Comparison of ENCODE assay signal across 10 cellular contexts in genomic region chr5:95901676-95902646, GRCh38. TPM values are rescaled to one million over a fixed set of nuclear protein-coding genes. Genes with fewer than 3 reads are reported as not detected.
DNase-seq lines count a peak whose midpoint lies in the region; ATAC-seq and TF ChIP-seq lines count a peak whose summit lies in the region.
"Had no signal": no experiment of that assay in that cellular context is flagged by ENCODE, and none has a peak within 500 bp of the region (broad histone marks: within the 10 kb centered on the region; RNA-seq: fewer than 3 reads in every experiment).

No MANE protein-coding gene starts in this region.

- H3K9me3 ChIP-seq in fibroblast of lung (ENCODE audit: control insufficient read depth, insufficient read depth, low read depth, low read length), result no peaks in the 10 kb centered on the region

- H3K4me1 ChIP-seq in fibroblast of lung (ENCODE audit: control insufficient read depth, extremely low read depth, insufficient read depth, low read length), result no peaks in the 10 kb centered on the region

- peaks cover 11% of the 10 kb centered on the region for H3K4me1 Mint-ChIP-seq in activated T-cell treated with anti-CD3 and anti-CD28 coated beads, Interleukin-2, amount 50 U/mL, for 24 hours (ENCODE audit: low read depth)
- peaks cover 14% of the 10 kb centered on the region for H3K4me1 Mint-ChIP-seq in stimulated activated naive CD8-positive, alpha-beta T cell treated with anti-CD3 and anti-CD28 coated beads, Interleukin-15, amount 100 ng/mL, for 72 hours

- peak; percentile 15; the same call in 2 of the 3 replicates for ATAC-seq in SK-N-SH treated with all-trans-retinoic acid at 6 μM for 48 hours
- peak; percentile 63 for ATAC-seq in stimulated activated naive CD8-positive, alpha-beta T cell treated with anti-CD3 and anti-CD28 coated beads, Interleukin-15, amount 100 ng/mL, for 72 hours
- no peak for ATAC-seq in GM18858 (IDR thresholded peaks at IDR 0.05; ENCODE audit: unreplicated experiment)

- no peak overlapping the region for H2AFZ ChIP-seq in fibroblast of lung (ENCODE audit: low read length)

- peaks cover 8% of the 10 kb centered on the region for H3K36me3 ChIP-seq in fibroblast of lung (ENCODE audit: control insufficient read depth, insufficient read depth, low read length)

- no peaks in the 10 kb centered on the region for H3K27me3 ChIP-seq in fibroblast of lung (ENCODE audit: control insufficient read depth, insufficient read depth, low read length)

- TF ChIP-seq CTCF in fibroblast of lung (conservative IDR thresholded peaks at IDR 0.05 in 1 of 2, IDR thresholded peaks at IDR 0.05 in 1 of 2; ENCODE audit: low read depth in 1 of 2, low read length in 2 of 2), result no peak

- H3K36me3 Mint-ChIP-seq in activated T-cell treated with anti-CD3 and anti-CD28 coated beads, Interleukin-2, amount 50 U/mL, for 24 hours (ENCODE audit: low read depth), result peaks cover 90% of the 10 kb centered on the region

- no peaks in the 10 kb centered on the region for H4K20me1 ChIP-seq in fibroblast of lung (ENCODE audit: control insufficient read depth, extremely low read depth, insufficient read depth, low read length)

- H3K9ac ChIP-seq in fibroblast of lung (ENCODE audit: insufficient read depth, low read length), result no peak overlapping the region

- DNase-seq in activated T-cell treated with anti-CD3 and anti-CD28 coated beads, Interleukin-2, amount 50 U/mL, for 24 hours, result no peak
- DNase-seq in activated T-cell treated with anti-CD3 and anti-CD28 coated beads for 4 hours (no peak), fibroblast of lung (ENCODE audit: low read depth in 2 of 2) (peak; percentile 60 to 83), T1000 (lab: John Stamatoyannopoulos, UW) (no peak)
- DNase-seq in stimulated activated naive CD8-positive, alpha-beta T cell treated with anti-CD3 and anti-CD28 coated beads, Interleukin-15, amount 100 ng/mL, for 72 hours, result no peak
- DNase-seq in stimulated activated CD4-positive, alpha-beta T cell treated with anti-CD3 and anti-CD28 coated beads, Interleukin-15, amount 100 ng/mL, for 24 hours, result no peak
- DNase-seq: activated gamma-delta T cell treated with Interleukin-2 at 50 U/mL for 16 hours, midbrain had no signal

- H3K9me3 Mint-ChIP-seq in activated T-cell treated with anti-CD3 and anti-CD28 coated beads, Interleukin-2, amount 50 U/mL, for 24 hours, result no peaks in the 10 kb centered on the region
- H3K9me3 Mint-ChIP-seq in stimulated activated naive CD8-positive, alpha-beta T cell treated with anti-CD3 and anti-CD28 coated beads, Interleukin-15, amount 100 ng/mL, for 72 hours, result no peaks in the 10 kb centered on the region

- H3K27me3 Mint-ChIP-seq in activated T-cell treated with anti-CD3 and anti-CD28 coated beads, Interleukin-2, amount 50 U/mL, for 24 hours, result no peaks in the 10 kb centered on the region
- no peaks in the 10 kb centered on the region for H3K27me3 Mint-ChIP-seq in stimulated activated naive CD8-positive, alpha-beta T cell treated with anti-CD3 and anti-CD28 coated beads, Interleukin-15, amount 100 ng/mL, for 72 hours

- peaks cover 11% of the 10 kb centered on the region for H3K79me2 ChIP-seq in fibroblast of lung (ENCODE audit: control insufficient read depth, insufficient read depth, low read length)

- H3K27ac ChIP-seq in fibroblast of lung (ENCODE audit: insufficient read depth, low read length), result no peak overlapping the region

- H3K27ac Mint-ChIP-seq in activated T-cell treated with anti-CD3 and anti-CD28 coated beads, Interleukin-2, amount 50 U/mL, for 24 hours, result peak overlapping the region; percentile 45
- H3K27ac Mint-ChIP-seq in stimulated activated naive CD8-positive, alpha-beta T cell treated with anti-CD3 and anti-CD28 coated beads, Interleukin-15, amount 100 ng/mL, for 72 hours, result peak overlapping the region in 1 of 2 donors; percentile 9

- no peak overlapping the region for H3K4me3 ChIP-seq in fibroblast of lung (replicated peaks in 1 of 4; ENCODE audit: control extremely low read depth in 1 of 4, insufficient read depth in 1 of 4, low read depth in 3 of 4, low read length in 4 of 4)

- H3K4me2 ChIP-seq in fibroblast of lung (ENCODE audit: extremely low read depth, insufficient read depth, low read length), result no peak overlapping the region

- H3K4me3 Mint-ChIP-seq in activated T-cell treated with anti-CD3 and anti-CD28 coated beads, Interleukin-2, amount 50 U/mL, for 24 hours, result no peak overlapping the region
- no peak overlapping the region for H3K4me3 Mint-ChIP-seq in stimulated activated naive CD8-positive, alpha-beta T cell treated with anti-CD3 and anti-CD28 coated beads, Interleukin-15, amount 100 ng/mL, for 72 hours

TF ChIP-seq in SK-N-SH treated with all-trans-retinoic acid at 6 μM for 48 hours, 23 proteins besides CTCF, POLR2A, EP300 and RAD21 (continues in another document):
- no peak for TF ChIP-seq RARB (CRISPR knock-in tag; IDR thresholded peaks at IDR 0.05)
- TF ChIP-seq ZNF70 (CRISPR knock-in tag; IDR thresholded peaks at IDR 0.05), result no peak
- no peak for TF ChIP-seq ZNF565 (CRISPR knock-in tag; conservative IDR thresholded peaks at IDR 0.05; ENCODE audit: low read depth)
- TF ChIP-seq, protein P1, sequence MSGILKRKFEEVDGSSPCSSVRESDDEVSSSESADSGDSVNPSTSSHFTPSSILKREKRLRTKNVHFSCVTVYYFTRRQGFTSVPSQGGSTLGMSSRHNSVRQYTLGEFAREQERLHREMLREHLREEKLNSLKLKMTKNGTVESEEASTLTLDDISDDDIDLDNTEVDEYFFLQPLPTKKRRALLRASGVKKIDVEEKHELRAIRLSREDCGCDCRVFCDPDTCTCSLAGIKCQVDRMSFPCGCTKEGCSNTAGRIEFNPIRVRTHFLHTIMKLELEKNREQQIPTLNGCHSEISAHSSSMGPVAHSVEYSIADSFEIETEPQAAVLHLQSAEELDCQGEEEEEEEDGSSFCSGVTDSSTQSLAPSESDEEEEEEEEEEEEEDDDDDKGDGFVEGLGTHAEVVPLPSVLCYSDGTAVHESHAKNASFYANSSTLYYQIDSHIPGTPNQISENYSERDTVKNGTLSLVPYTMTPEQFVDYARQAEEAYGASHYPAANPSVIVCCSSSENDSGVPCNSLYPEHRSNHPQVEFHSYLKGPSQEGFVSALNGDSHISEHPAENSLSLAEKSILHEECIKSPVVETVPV (CRISPR knock-in tag; IDR thresholded peaks at IDR 0.05), result no peak
- TF ChIP-seq ESRRG (CRISPR knock-in tag; IDR thresholded peaks at IDR 0.05), result no peak
- TF ChIP-seq ZFP30 (CRISPR knock-in tag; IDR thresholded peaks at IDR 0.05), result no peak
- TF ChIP-seq, protein P2, sequence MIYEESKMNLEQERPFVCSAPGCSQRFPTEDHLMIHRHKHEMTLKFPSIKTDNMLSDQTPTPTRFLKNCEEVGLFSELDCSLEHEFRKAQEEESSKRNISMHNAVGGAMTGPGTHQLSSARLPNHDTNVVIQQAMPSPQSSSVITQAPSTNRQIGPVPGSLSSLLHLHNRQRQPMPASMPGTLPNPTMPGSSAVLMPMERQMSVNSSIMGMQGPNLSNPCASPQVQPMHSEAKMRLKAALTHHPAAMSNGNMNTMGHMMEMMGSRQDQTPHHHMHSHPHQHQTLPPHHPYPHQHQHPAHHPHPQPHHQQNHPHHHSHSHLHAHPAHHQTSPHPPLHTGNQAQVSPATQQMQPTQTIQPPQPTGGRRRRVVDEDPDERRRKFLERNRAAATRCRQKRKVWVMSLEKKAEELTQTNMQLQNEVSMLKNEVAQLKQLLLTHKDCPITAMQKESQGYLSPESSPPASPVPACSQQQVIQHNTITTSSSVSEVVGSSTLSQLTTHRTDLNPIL (CRISPR knock-in tag; IDR thresholded peaks at IDR 0.05; ENCODE audit: low read depth), result no peak
- no peak for TF ChIP-seq PPARA (CRISPR knock-in tag; IDR thresholded peaks at IDR 0.05; ENCODE audit: borderline replicate concordance)
- TF ChIP-seq TOX (CRISPR knock-in tag; IDR thresholded peaks at IDR 0.05; ENCODE audit: borderline replicate concordance), result no peak
- TF ChIP-seq, protein P3, sequence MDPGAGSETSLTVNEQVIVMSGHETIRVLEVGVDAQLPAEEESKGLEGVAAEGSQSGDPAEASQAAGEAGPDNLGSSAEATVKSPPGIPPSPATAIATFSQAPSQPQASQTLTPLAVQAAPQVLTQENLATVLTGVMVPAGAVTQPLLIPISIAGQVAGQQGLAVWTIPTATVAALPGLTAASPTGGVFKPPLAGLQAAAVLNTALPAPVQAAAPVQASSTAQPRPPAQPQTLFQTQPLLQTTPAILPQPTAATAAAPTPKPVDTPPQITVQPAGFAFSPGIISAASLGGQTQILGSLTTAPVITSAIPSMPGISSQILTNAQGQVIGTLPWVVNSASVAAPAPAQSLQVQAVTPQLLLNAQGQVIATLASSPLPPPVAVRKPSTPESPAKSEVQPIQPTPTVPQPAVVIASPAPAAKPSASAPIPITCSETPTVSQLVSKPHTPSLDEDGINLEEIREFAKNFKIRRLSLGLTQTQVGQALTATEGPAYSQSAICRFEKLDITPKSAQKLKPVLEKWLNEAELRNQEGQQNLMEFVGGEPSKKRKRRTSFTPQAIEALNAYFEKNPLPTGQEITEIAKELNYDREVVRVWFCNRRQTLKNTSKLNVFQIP (CRISPR knock-in tag; IDR thresholded peaks at IDR 0.05; ENCODE audit: borderline replicate concordance, low read depth), result no peak
- TF ChIP-seq TCF4 (CRISPR knock-in tag; IDR thresholded peaks at IDR 0.05; ENCODE audit: borderline replicate concordance), result no peak
- TF ChIP-seq ZNF8 (CRISPR knock-in tag; IDR thresholded peaks at IDR 0.05), result no peak
- TF ChIP-seq ZFP3 (CRISPR knock-in tag; IDR thresholded peaks at IDR 0.05), result no peak
- no peak for TF ChIP-seq ARNTL (CRISPR knock-in tag; IDR thresholded peaks at IDR 0.05; ENCODE audit: borderline replicate concordance, low read depth)
- TF ChIP-seq OSR1 (CRISPR knock-in tag; IDR thresholded peaks at IDR 0.05), result no peak
- TF ChIP-seq BACH2 (CRISPR knock-in tag; IDR thresholded peaks at IDR 0.05; ENCODE audit: borderline replicate concordance), result no peak
- TF ChIP-seq ISL1 (CRISPR knock-in tag; IDR thresholded peaks at IDR 0.05), result no peak

RNA-seq across cellular contexts. Expression of gene ELL2, which starts 59.7 kb away (rescaled TPM):
- total RNA-seq in fibroblast of lung, result 64.2 and 121 TPM in 2 replicates
- 68.5 and 78.7 TPM in 2 replicates for polyA plus RNA-seq in fibroblast of lung
- polyA plus RNA-seq in fibroblast of lung (2012), result 50.2 and 55.0 TPM in 2 replicates
- 14.8 and 15.3 TPM in 2 replicates for polyA minus RNA-seq in fibroblast of lung (ENCODE audit: low replicate concordance)

Comparison
In these comparisons a context has a peak if more than half of its experiments do, and no peak if none do; other contexts are left out.
1. DNase-seq: peak in fibroblast of lung (2 of 2); none in activated T-cell treated with anti-CD3 and anti-CD28 coated beads, Interleukin-2, amount 50 U/mL, for 24 hours (single experiment), activated T-cell treated with anti-CD3 and anti-CD28 coated beads for 4 hours (single experiment), stimulated activated naive CD8-positive, alpha-beta T cell treated with anti-CD3 and anti-CD28 coated beads, Interleukin-15, amount 100 ng/mL, for 72 hours (0 of 2), stimulated activated CD4-positive, alpha-beta T cell treated with anti-CD3 and anti-CD28 coated beads, Interleukin-15, amount 100 ng/mL, for 24 hours (single experiment) and T1000 (single experiment).